Comparison of ENCODE assay signal across 30 cellular contexts in the genomic region with DNA sequence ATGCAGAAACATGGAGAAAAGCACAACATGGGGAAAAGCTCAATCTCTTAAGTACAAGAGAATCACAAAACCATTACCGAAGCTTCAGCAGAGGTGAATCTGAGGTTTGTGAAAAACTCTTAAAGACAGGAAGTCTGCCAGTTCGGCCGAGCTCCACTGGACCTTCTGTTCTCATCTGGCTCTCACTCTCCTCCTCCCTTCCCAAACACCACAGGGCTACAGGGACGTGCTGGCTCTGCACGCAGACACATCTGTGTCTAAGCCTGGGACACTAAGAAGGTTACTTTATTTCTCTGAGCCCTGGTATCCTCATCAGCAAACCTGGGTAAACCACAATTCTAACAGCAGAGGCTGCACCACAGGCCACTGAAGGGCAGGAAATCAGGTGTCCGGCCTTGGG.
DNase-seq lines count a peak whose midpoint lies in the region; ATAC-seq, FAIRE-seq and TF ChIP-seq lines count a peak whose summit lies in the region.
"Had no signal": no experiment of that assay in that cellular context is flagged by ENCODE, and none has a peak within 500 bp of the region (broad histone marks: within the 10 kb centered on the region; RNA-seq: fewer than 3 reads in every experiment).

No MANE protein-coding gene starts in this region.

- FAIRE-seq in H1 (lab: Jason Lieb, UNC): no peak
- FAIRE-seq: GM12878, H54 had no signal

- no peaks in the 10 kb centered on the region for H4K20me1 ChIP-seq in H1 (replicated peaks in 1 of 2; ENCODE audit: control insufficient read depth in 1 of 2, insufficient read depth in 2 of 2, low read length in 2 of 2)

- H4K5ac ChIP-seq in H1 (ENCODE audit: insufficient read length, low read depth, low read length): no peak overlapping the region

- H3K36me3 ChIP-seq in H1 (ENCODE audit: control insufficient read depth in 2 of 4, insufficient read depth in 4 of 4, low read length in 3 of 4): no peaks in the 10 kb centered on the region; a peak in 1 of 8 replicates
- H3K36me3 ChIP-seq in testis (ENCODE audit: low read depth, missing control alignments): no peaks in the 10 kb centered on the region
- H3K36me3 ChIP-seq: BE2C had no signal

- no peak overlapping the region for H3K4me2 ChIP-seq in H1 (ENCODE audit: insufficient read depth in 1 of 2, low read depth in 2 of 2, low read length in 2 of 2)
- H3K4me2 ChIP-seq: KMS-11, SK-N-SH had no signal

- no peak overlapping the region for H2BK12ac ChIP-seq in H1 (ENCODE audit: low read depth, low read length)

- no peak for DNase-seq in activated naive CD8-positive, alpha-beta T cell treated with anti-CD3 and anti-CD28 coated beads, Interleukin-2, amount 10 ng/mL, durations not matched to agents 7 days and 5 days
- DNase-seq in activated naive CD8-positive, alpha-beta T cell treated with anti-CD3 and anti-CD28 coated beads for 36 hours: no peak
- DNase-seq in H1 (ENCODE audit: low read depth in 1 of 2, low spot score in 2 of 2) (no peak), left lobe of liver (ENCODE audit: low spot score) (no peak), testis (peak; percentile 52), UCSD-AML1 (lab: John Stamatoyannopoulos, UW; ENCODE audit: unreplicated experiment) (no peak), NCI-H2227 treated with DMSO at 0.1 percent for 48 hours (lab: John Stamatoyannopoulos, UW) (no peak), erythroblast (lab: John Stamatoyannopoulos, UW) (no peak)
- DNase-seq: 8988T; ACHN; BE2C; CD8-positive, alpha-beta memory T cell; DMS 273 treated with DMSO at 0.1 percent for 48 hours; DMS79; EL; GDM1; NCI-H1092; NCI-H1417 treated with DMSO at 0.1 percent for 48 hours; NCI-H1694 treated with DMSO at 0.1 percent for 48 hours; NCI-H2081; NCI-H226; NCI-H510A; NCI-H69; OCI-M1; Peyer's patch; SK-N-SH had no signal

- peak overlapping the region; percentile 67; the same call in 1 of the 2 replicates for H2BK20ac ChIP-seq in H1 (ENCODE audit: low read length)

- H3K14ac ChIP-seq in H1 (ENCODE audit: insufficient read length): no peak overlapping the region

- H3K79me2 ChIP-seq in H1 (ENCODE audit: control insufficient read depth in 1 of 2, insufficient read depth in 2 of 2, low read length in 2 of 2): no peaks in the 10 kb centered on the region

- H3K23me2 ChIP-seq in H1 (ENCODE audit: low read depth, low read length): no peaks in the 10 kb centered on the region

- no peak overlapping the region for H2AK5ac ChIP-seq in H1 (ENCODE audit: low read depth, low read length)

- no peak for TF ChIP-seq POLR2A in H1 (IDR thresholded peaks at IDR 0.05; ENCODE audit: control extremely low read depth in 1 of 2, low read depth in 2 of 2, low read length in 2 of 2)
- TF ChIP-seq POLR2A in testis (IDR thresholded peaks at IDR 0.05): no peak
- TF ChIP-seq POLR2A in erythroblast (IDR thresholded peaks at IDR 0.05; ENCODE audit: low read length): no peak

- WGBS in H1 (ENCODE audit: extremely low coverage in 1 of 2, insufficient coverage in 1 of 2, insufficient read length in 1 of 2, insufficient replicate concordance in 2 of 2, low coverage in 1 of 2, low lambda C conversion rate in 2 of 2, missing lambda C conversion rate in 1 of 2), 2 experiments: 83% methylated on average over 6 of the region's 6 CpGs; no CpG with 5 or more reads in 1 of the 2 experiments
- WGBS in testis, 2 donors: 34 to 55% methylated on average over 6 of the region's 6 CpGs

- H3K4me3 Mint-ChIP-seq in activated naive CD8-positive, alpha-beta T cell treated with anti-CD3 and anti-CD28 coated beads, Interleukin-2, amount 10 ng/mL, durations not matched to agents 7 days and 5 days: no peak overlapping the region
- H3K4me3 Mint-ChIP-seq in activated naive CD8-positive, alpha-beta T cell treated with anti-CD3 and anti-CD28 coated beads for 36 hours: no peak overlapping the region
- H3K4me3 Mint-ChIP-seq: CD14-positive monocyte; CD8-positive, alpha-beta memory T cell had no signal

- H3K79me1 ChIP-seq in H1 (ENCODE audit: low read depth, low read length): peaks cover 2% of the 10 kb centered on the region; the same call in 1 of the 2 replicates

- ATAC-seq in activated naive CD8-positive, alpha-beta T cell treated with anti-CD3 and anti-CD28 coated beads, Interleukin-2, amount 10 ng/mL, durations not matched to agents 7 days and 5 days (ENCODE audit: low read depth): peak; percentile 22
- ATAC-seq in left lobe of liver: peak; percentile 29
- ATAC-seq: GM12878 had no signal

- H3K27ac Mint-ChIP-seq in activated naive CD8-positive, alpha-beta T cell treated with anti-CD3 and anti-CD28 coated beads, Interleukin-2, amount 10 ng/mL, durations not matched to agents 7 days and 5 days: no peak overlapping the region
- H3K27ac Mint-ChIP-seq in activated naive CD8-positive, alpha-beta T cell treated with anti-CD3 and anti-CD28 coated beads for 36 hours: no peak overlapping the region
- H3K27ac Mint-ChIP-seq: CD14-positive monocyte; CD8-positive, alpha-beta memory T cell had no signal

- POLR2A ChIA-PET in activated naive CD8-positive, alpha-beta T cell treated with anti-CD3 and anti-CD28 coated beads, Interleukin-2, amount 10 ng/mL, durations not matched to agents 7 days and 5 days (lab: Charles Lee): no interaction called here
- POLR2A ChIA-PET in H1 (lab: Charles Lee; ENCODE audit: partially characterized antibody): interaction anchor here (1.4 kb wide), 1 partner anchor 144 kb away, joined by 3 read pairs; no protein-coding TSS in a partner anchor

- H3K9ac ChIP-seq in H1 (replicated peaks in 1 of 4; ENCODE audit: extremely low read depth in 1 of 4, low read depth in 3 of 4, low read length in 3 of 4): no peak overlapping the region
- H3K9ac ChIP-seq: KMS-11, SK-N-SH had no signal

- CTCF ChIA-PET in H1 (lab: Charles Lee; ENCODE audit: partially characterized antibody): interaction anchor here (0.8 to 16.6 kb wide), 8 partner anchors 10 to 567 kb away, joined by 3 to 352 read pairs (median 4); no protein-coding TSS in a partner anchor

- H3K18ac ChIP-seq in H1 (ENCODE audit: extremely low read depth, low read length): no peak overlapping the region

- H3K36me3 Mint-ChIP-seq in activated naive CD8-positive, alpha-beta T cell treated with anti-CD3 and anti-CD28 coated beads, Interleukin-2, amount 10 ng/mL, durations not matched to agents 7 days and 5 days: no peaks in the 10 kb centered on the region
- no peaks in the 10 kb centered on the region for H3K36me3 Mint-ChIP-seq in activated naive CD8-positive, alpha-beta T cell treated with anti-CD3 and anti-CD28 coated beads for 36 hours
- H3K36me3 Mint-ChIP-seq: CD14-positive monocyte; CD8-positive, alpha-beta memory T cell had no signal

- no peak for TF ChIP-seq RAD21 in H1 (IDR thresholded peaks at IDR 0.05 in 1 of 2, conservative IDR thresholded peaks at IDR 0.05 in 1 of 2; ENCODE audit: low read depth in 2 of 2, low read length in 2 of 2)

- H3K4ac ChIP-seq in H1 (replicated peaks; ENCODE audit: insufficient read length, low read depth, low read length): no peak overlapping the region

- H2BK5ac ChIP-seq in H1 (ENCODE audit: low read depth, low read length): no peak overlapping the region

- peaks cover 4% of the 10 kb centered on the region for H3K4me1 Mint-ChIP-seq in activated naive CD8-positive, alpha-beta T cell treated with anti-CD3 and anti-CD28 coated beads, Interleukin-2, amount 10 ng/mL, durations not matched to agents 7 days and 5 days
- no peaks in the 10 kb centered on the region for H3K4me1 Mint-ChIP-seq in activated naive CD8-positive, alpha-beta T cell treated with anti-CD3 and anti-CD28 coated beads for 36 hours
- H3K4me1 Mint-ChIP-seq: CD14-positive monocyte; CD8-positive, alpha-beta memory T cell had no signal

- no peak overlapping the region for H3K56ac ChIP-seq in H1 (replicated peaks; ENCODE audit: insufficient read length, low read depth, low read length)

- H2AFZ ChIP-seq in H1 (ENCODE audit: low read length): no peak overlapping the region

- H3K4me3 ChIP-seq in H1 (ENCODE audit: extremely low read depth in 1 of 4, insufficient read depth in 2 of 4, low read depth in 3 of 4, low read length in 4 of 4) (no peak overlapping the region), testis (no peak overlapping the region)
- H3K4me3 ChIP-seq: GM12878, Peyer's patch had no signal

- no peaks in the 10 kb centered on the region for H3K9me3 Mint-ChIP-seq in activated naive CD8-positive, alpha-beta T cell treated with anti-CD3 and anti-CD28 coated beads, Interleukin-2, amount 10 ng/mL, durations not matched to agents 7 days and 5 days
- H3K9me3 Mint-ChIP-seq in activated naive CD8-positive, alpha-beta T cell treated with anti-CD3 and anti-CD28 coated beads for 36 hours: no peaks in the 10 kb centered on the region
- H3K9me3 Mint-ChIP-seq: CD14-positive monocyte; CD8-positive, alpha-beta memory T cell had no signal

- H3K27me3 ChIP-seq in H1 (replicated peaks in 1 of 4; ENCODE audit: control insufficient read depth in 3 of 4, extremely low read depth in 1 of 4, insufficient read depth in 3 of 4, low read length in 3 of 4) (no peaks in the 10 kb centered on the region), testis (no peaks in the 10 kb centered on the region)
- H3K27me3 ChIP-seq: Peyer's patch had no signal

- H3K9me3 ChIP-seq in H1 (ENCODE audit: insufficient read depth in 2 of 2, low read depth in 1 of 2, low read length in 1 of 2): no peaks in the 10 kb centered on the region
- no peaks in the 10 kb centered on the region for H3K9me3 ChIP-seq in testis
- H3K9me3 ChIP-seq: BE2C, Peyer's patch, SK-N-SH had no signal

- no peak for TF ChIP-seq EP300 in H1 (IDR thresholded peaks at IDR 0.05; ENCODE audit: borderline replicate concordance in 1 of 2, low read depth in 2 of 2, low read length in 2 of 2)

- TF ChIP-seq CTCF in H1 (IDR thresholded peaks at IDR 0.05; ENCODE audit: control extremely low read depth in 1 of 3, insufficient read depth in 1 of 3, low read depth in 1 of 3, low read length in 3 of 3) (no peak), testis (IDR thresholded peaks at IDR 0.05) (no peak)

- H2BK15ac ChIP-seq in H1 (ENCODE audit: low read length): no peak overlapping the region

- H3K4me1 ChIP-seq in H1 (replicated peaks in 1 of 4; ENCODE audit: control insufficient read depth in 3 of 4, insufficient read depth in 4 of 4, low read length in 3 of 4): peaks cover under 1 to 4% (median 2%) of the 10 kb centered on the region in 4 experiments; a peak in 5 of 7 replicates
- peaks cover 4% of the 10 kb centered on the region for H3K4me1 ChIP-seq in testis
- H3K4me1 ChIP-seq: BE2C, Peyer's patch had no signal

- no peak overlapping the region for H3K23ac ChIP-seq in H1 (ENCODE audit: insufficient read length)

- peak overlapping the region; percentile 25 for H4K91ac ChIP-seq in H1 (replicated peaks; ENCODE audit: insufficient read length, low read length)

- no peak overlapping the region for H2BK120ac ChIP-seq in H1 (replicated peaks; ENCODE audit: low read depth, low read length)

- peaks cover 9% of the 10 kb centered on the region for H3K27me3 Mint-ChIP-seq in activated naive CD8-positive, alpha-beta T cell treated with anti-CD3 and anti-CD28 coated beads, Interleukin-2, amount 10 ng/mL, durations not matched to agents 7 days and 5 days
- H3K27me3 Mint-ChIP-seq in activated naive CD8-positive, alpha-beta T cell treated with anti-CD3 and anti-CD28 coated beads for 36 hours: peaks cover 9% of the 10 kb centered on the region

- intact Hi-C loops in testis (cut with DNase I; ENCODE audit: low total_unique reads): no loop called here

- H3K27ac ChIP-seq in H1 (ENCODE audit: low read depth, low read length) (no peak overlapping the region), testis (no peak overlapping the region)
- H3K27ac ChIP-seq: KMS-11, Peyer's patch had no signal

- H4K8ac ChIP-seq in H1 (ENCODE audit: extremely low read depth, insufficient read depth, low read length): no peak overlapping the region
